ENCODE assay signal across 16 cellular contexts in genomic region chr21:42247716-42248115, GRCh38. TPM values are rescaled to one million over a fixed set of nuclear protein-coding genes. Genes with fewer than 3 reads are reported as not detected.
DNase-seq lines count a peak whose midpoint lies in the region; ATAC-seq, FAIRE-seq and TF ChIP-seq lines count a peak whose summit lies in the region.
"Had no signal": no experiment of that assay in that cellular context is flagged by ENCODE, and none has a peak within 500 bp of the region (broad histone marks: within the 10 kb centered on the region; RNA-seq: fewer than 3 reads in every experiment).

No MANE protein-coding gene starts in this region.

- peaks cover 12% of the 10 kb centered on the region for H3K36me3 Mint-ChIP-seq in central memory CD8-positive, alpha-beta T cell (ENCODE audit: insufficient read depth)
- no peaks in the 10 kb centered on the region for H3K36me3 Mint-ChIP-seq in activated T-cell treated with anti-CD3 and anti-CD28 coated beads, Interleukin-2, amount 50 U/mL, for 24 hours (ENCODE audit: low read depth)
- H3K36me3 Mint-ChIP-seq in nephron progenitor cell (ENCODE audit: low read depth), result no peaks in the 10 kb centered on the region
- H3K36me3 Mint-ChIP-seq in osteocyte (ENCODE audit: unreplicated experiment), result peaks cover 3% of the 10 kb centered on the region

- peak overlapping the region in 9 of 11 experiments; percentile 6 to 90 (median 45); a peak in 13 of 22 replicates for H3K4me2 ChIP-seq in BLaER1 treated with 17β-estradiol and CSF1 and Interleukin-3, amounts not matched to agents 10 nM and 100 nM
- H3K4me2 ChIP-seq: A549 had no signal

- H3K9ac ChIP-seq in BLaER1 treated with 17β-estradiol and CSF1 and Interleukin-3, amounts not matched to agents 10 nM and 100 nM, result no peak overlapping the region; a peak in 1 of 22 replicates

- intact Hi-C loops in posterior vena cava (cut with DNase I), result no loop called here

- H3K9me3 ChIP-seq in BLaER1 treated with 17β-estradiol and CSF1 and Interleukin-3, amounts not matched to agents 10 nM and 100 nM (replicated peaks in 1 of 11), result no peaks in the 10 kb centered on the region
- H3K9me3 ChIP-seq: A549, SJSA1 had no signal

- no peak overlapping the region for H3K4me3 ChIP-seq in BLaER1 treated with 17β-estradiol and CSF1 and Interleukin-3, amounts not matched to agents 10 nM and 100 nM
- H3K4me3 ChIP-seq: A549, K562, SJSA1 had no signal

- H3K4me1 Mint-ChIP-seq in central memory CD8-positive, alpha-beta T cell, result peaks cover 37% of the 10 kb centered on the region
- H3K4me1 Mint-ChIP-seq in activated T-cell treated with anti-CD3 and anti-CD28 coated beads, Interleukin-2, amount 50 U/mL, for 24 hours (ENCODE audit: low read depth), result peaks cover 18% of the 10 kb centered on the region
- H3K4me1 Mint-ChIP-seq in nephron progenitor cell (peaks cover 24% of the 10 kb centered on the region), osteocyte (ENCODE audit: unreplicated experiment) (peaks cover 6% of the 10 kb centered on the region)

- peaks cover 0 to 29% (median 17%) of the 10 kb centered on the region in 11 experiments; a peak in 15 of 22 replicates for H3K27me3 ChIP-seq in BLaER1 treated with 17β-estradiol and CSF1 and Interleukin-3, amounts not matched to agents 10 nM and 100 nM
- H3K27me3 ChIP-seq: SJSA1 had no signal

- peaks cover 28 to 100% (median 91%) of the 10 kb centered on the region in 11 experiments for H4K20me1 ChIP-seq in BLaER1 treated with 17β-estradiol and CSF1 and Interleukin-3, amounts not matched to agents 10 nM and 100 nM

- no peak for ATAC-seq in central memory CD8-positive, alpha-beta T cell (replicated peaks; ENCODE audit: extremely low read depth, poor library complexity, severe bottlenecking)
- ATAC-seq: A549, K562 had no signal

- H3K9me3 Mint-ChIP-seq in central memory CD8-positive, alpha-beta T cell, result no peaks in the 10 kb centered on the region
- H3K9me3 Mint-ChIP-seq in activated T-cell treated with anti-CD3 and anti-CD28 coated beads, Interleukin-2, amount 50 U/mL, for 24 hours, result no peaks in the 10 kb centered on the region
- H3K9me3 Mint-ChIP-seq in nephron progenitor cell, result no peaks in the 10 kb centered on the region
- no peaks in the 10 kb centered on the region for H3K9me3 Mint-ChIP-seq in osteocyte (ENCODE audit: unreplicated experiment)

- no peak overlapping the region for H3K4me3 Mint-ChIP-seq in central memory CD8-positive, alpha-beta T cell
- no peak overlapping the region for H3K4me3 Mint-ChIP-seq in activated T-cell treated with anti-CD3 and anti-CD28 coated beads, Interleukin-2, amount 50 U/mL, for 24 hours
- H3K4me3 Mint-ChIP-seq in nephron progenitor cell, result no peak overlapping the region
- no peak overlapping the region for H3K4me3 Mint-ChIP-seq in osteocyte (ENCODE audit: unreplicated experiment)

- TF ChIP-seq CTCF in nephron progenitor cell (IDR thresholded peaks at IDR 0.05) (no peak), osteocyte (IDR thresholded peaks at IDR 0.05) (no peak)

- H3K27me3 Mint-ChIP-seq in central memory CD8-positive, alpha-beta T cell, result no peaks in the 10 kb centered on the region
- H3K27me3 Mint-ChIP-seq in activated T-cell treated with anti-CD3 and anti-CD28 coated beads, Interleukin-2, amount 50 U/mL, for 24 hours, result no peaks in the 10 kb centered on the region
- H3K27me3 Mint-ChIP-seq in nephron progenitor cell (ENCODE audit: low read depth, poor library complexity) (peaks cover 9% of the 10 kb centered on the region), osteocyte (ENCODE audit: unreplicated experiment) (peaks cover 37% of the 10 kb centered on the region)

- FAIRE-seq in GM19239 (lab: Jason Lieb, UNC), result peak; percentile 53
- FAIRE-seq: A549, K562 had no signal

- H3K27ac ChIP-seq in BLaER1 treated with 17β-estradiol and CSF1 and Interleukin-3, amounts not matched to agents 10 nM and 100 nM, result no peak overlapping the region; a peak in 2 of 22 replicates
- H3K27ac ChIP-seq: A549, SJSA1 had no signal

- H3K4me1 ChIP-seq in BLaER1 treated with 17β-estradiol and CSF1 and Interleukin-3, amounts not matched to agents 10 nM and 100 nM, result peaks cover 58 to 86% (median 68%) of the 10 kb centered on the region in 10 experiments
- H3K4me1 ChIP-seq: A549 had no signal

- no peak for DNase-seq in GM19239 (ENCODE audit: insufficient read length, low spot score)
- DNase-seq in central memory CD8-positive, alpha-beta T cell (ENCODE audit: low spot score in 2 of 2), result no peak
- peak; percentile 13 for DNase-seq in posterior vena cava (ENCODE audit: low spot score)
- DNase-seq in activated T-cell treated with anti-CD3 and anti-CD28 coated beads, Interleukin-2, amount 50 U/mL, for 24 hours, result no peak
- DNase-seq in nephron progenitor cell, result no peak
- DNase-seq in osteocyte (ENCODE audit: extremely low spot score, unreplicated experiment), result no peak
- DNase-seq: DMS79 treated with DMSO at 0.1 percent for 48 hours, NCI-H1105 treated with DMSO at 0.1 percent for 48 hours, NCI-H1694 treated with DMSO at 0.1 percent for 48 hours, NCI-H2107, NCI-H510A, NCI-H748 treated with DMSO at 0.1 percent for 48 hours had no signal

- H3K27ac Mint-ChIP-seq in central memory CD8-positive, alpha-beta T cell (ENCODE audit: low read depth), result peak overlapping the region; percentile 68
- H3K27ac Mint-ChIP-seq in activated T-cell treated with anti-CD3 and anti-CD28 coated beads, Interleukin-2, amount 50 U/mL, for 24 hours, result no peak overlapping the region
- no peak overlapping the region for H3K27ac Mint-ChIP-seq in nephron progenitor cell
- no peak overlapping the region for H3K27ac Mint-ChIP-seq in osteocyte (ENCODE audit: unreplicated experiment)

- peaks cover 0 to 32% (median 7%) of the 10 kb centered on the region in 11 experiments; a peak in 11 of 22 replicates for H3K36me3 ChIP-seq in BLaER1 treated with 17β-estradiol and CSF1 and Interleukin-3, amounts not matched to agents 10 nM and 100 nM
- H3K36me3 ChIP-seq: SJSA1 had no signal

RNA-seq across cellular contexts. Expression of gene ABCG1, which starts 28.8 kb away (rescaled TPM):
- total RNA-seq in posterior vena cava, result 10 to 100 TPM; 11.8 to 12.4 TPM
- total RNA-seq in osteocyte, result 16.5 TPM in 2 replicates
